In genomic region chr9:87180361-87180760, GRCh38 we compare ENCODE assay signal across 19 cellular contexts.
"Had no signal": no experiment of that assay in that cellular context is flagged by ENCODE, and none has a peak within 500 bp of the region (broad histone marks: within the 10 kb centered on the region; RNA-seq: fewer than 3 reads in every experiment).

No MANE protein-coding gene starts in this region.

- H3K27ac Mint-ChIP-seq: activated CD4-positive, alpha-beta T cell treated with anti-CD3 and anti-CD28 coated beads, Interleukin-2, amount 10 ng/mL, durations not matched to agents 7 days and 5 days; activated CD8-positive, alpha-beta T cell treated with anti-CD3 and anti-CD28 coated beads, Interleukin-2, amount 10 ng/mL, durations not matched to agents 7 days and 5 days; activated naive CD4-positive, alpha-beta T cell treated with anti-CD3 and anti-CD28 coated beads, Interleukin-2, amount 10 ng/mL, durations not matched to agents 7 days and 5 days; endodermal cell; natural killer cell had no signal

- ATAC-seq: activated CD8-positive, alpha-beta T cell treated with anti-CD3 and anti-CD28 coated beads, Interleukin-2, amount 10 ng/mL, durations not matched to agents 7 days and 5 days; gastroesophageal sphincter; heart left ventricle; left ventricle myocardium superior; natural killer cell had no signal

- H3K27ac ChIP-seq: colonic mucosa, gastroesophageal sphincter, heart left ventricle, neutrophil, sigmoid colon, tibial artery, vagina had no signal

- H3K4me1 ChIP-seq: colonic mucosa, vagina had no signal

- H3K4me3 Mint-ChIP-seq: activated CD4-positive, alpha-beta T cell treated with anti-CD3 and anti-CD28 coated beads, Interleukin-2, amount 10 ng/mL, durations not matched to agents 7 days and 5 days; activated CD8-positive, alpha-beta T cell treated with anti-CD3 and anti-CD28 coated beads, Interleukin-2, amount 10 ng/mL, durations not matched to agents 7 days and 5 days; activated naive CD4-positive, alpha-beta T cell treated with anti-CD3 and anti-CD28 coated beads, Interleukin-2, amount 10 ng/mL, durations not matched to agents 7 days and 5 days; central memory CD8-positive, alpha-beta T cell; endodermal cell; natural killer cell had no signal

- H3K9me3 Mint-ChIP-seq: activated naive CD4-positive, alpha-beta T cell treated with anti-CD3 and anti-CD28 coated beads, Interleukin-2, amount 10 ng/mL, durations not matched to agents 7 days and 5 days; central memory CD8-positive, alpha-beta T cell; endodermal cell had no signal

- H3K27me3 Mint-ChIP-seq: activated naive CD4-positive, alpha-beta T cell treated with anti-CD3 and anti-CD28 coated beads, Interleukin-2, amount 10 ng/mL, durations not matched to agents 7 days and 5 days; central memory CD8-positive, alpha-beta T cell had no signal

- DNase-seq: activated CD4-positive, alpha-beta T cell treated with anti-CD3 and anti-CD28 coated beads, Interleukin-2, amount 10 ng/mL, durations not matched to agents 7 days and 5 days; activated CD8-positive, alpha-beta T cell treated with anti-CD3 and anti-CD28 coated beads, Interleukin-2, amount 10 ng/mL, durations not matched to agents 7 days and 5 days; activated effector memory CD4-positive, alpha-beta T cell treated with Interleukin-2 at 50 U/mL for 16 hours; activated naive CD4-positive, alpha-beta T cell treated with anti-CD3 and anti-CD28 coated beads, Interleukin-2, amount 10 ng/mL, durations not matched to agents 7 days and 5 days; activated T-cell treated with anti-CD3 and anti-CD28 coated beads, Interleukin-2, amount 50 U/mL, for 48 hours; aorta; colonic mucosa; endodermal cell; heart left ventricle; left ventricle myocardium superior; natural killer cell; sigmoid colon; stimulated activated CD4-positive, alpha-beta T cell treated with anti-CD3 and anti-CD28 coated beads, Interleukin-2, amount 100 ng/mL, for 24 hours; stimulated activated naive CD4-positive, alpha-beta T cell treated with Interleukin-2 at 50 U/mL for 16 hours; tibial artery had no signal

- H3K9me3 ChIP-seq: colonic mucosa, gastroesophageal sphincter, neutrophil, sigmoid colon, tibial artery had no signal

- H3K36me3 ChIP-seq: colonic mucosa, gastroesophageal sphincter, heart left ventricle, neutrophil, sigmoid colon, tibial artery, vagina had no signal

- H3K36me3 Mint-ChIP-seq: activated naive CD4-positive, alpha-beta T cell treated with anti-CD3 and anti-CD28 coated beads, Interleukin-2, amount 10 ng/mL, durations not matched to agents 7 days and 5 days; natural killer cell had no signal

- H3K4me1 Mint-ChIP-seq: activated CD4-positive, alpha-beta T cell treated with anti-CD3 and anti-CD28 coated beads, Interleukin-2, amount 10 ng/mL, durations not matched to agents 7 days and 5 days; activated naive CD4-positive, alpha-beta T cell treated with anti-CD3 and anti-CD28 coated beads, Interleukin-2, amount 10 ng/mL, durations not matched to agents 7 days and 5 days; central memory CD8-positive, alpha-beta T cell; endodermal cell; natural killer cell had no signal

- H3K4me3 ChIP-seq: colonic mucosa, gastroesophageal sphincter, heart left ventricle, sigmoid colon, tibial artery, vagina had no signal

- H3K27me3 ChIP-seq: colonic mucosa, gastroesophageal sphincter, heart left ventricle, neutrophil, sigmoid colon, tibial artery, vagina had no signal
